21 cellular contexts compared by ENCODE assay signal in genomic region chr6:72826744-72827438, GRCh38.
DNase-seq lines count a peak whose midpoint lies in the region; ATAC-seq, FAIRE-seq and TF ChIP-seq lines count a peak whose summit lies in the region.
"Had no signal": no experiment of that assay in that cellular context is flagged by ENCODE, and none has a peak within 500 bp of the region (broad histone marks: within the 10 kb centered on the region; RNA-seq: fewer than 3 reads in every experiment).

No MANE protein-coding gene starts in this region.

- H3K4me3 ChIP-seq in ACC112 (ENCODE audit: low read depth, low read length) = 0 out of 2 replicates have a peak overlapping the region, but pooled peaks have one; percentile 12
- no peak overlapping the region for H3K4me3 ChIP-seq in astrocyte of the spinal cord (ENCODE audit: low read depth, low read length)
- H3K4me3 ChIP-seq: left lung had no signal

- TF ChIP-seq CTCF in astrocyte of the spinal cord (IDR thresholded peaks at IDR 0.05; ENCODE audit: low read depth, low read length) = no peak

- peak; percentile 77 for FAIRE-seq in HTR-8/SVneo (lab: Jason Lieb, UNC)
- FAIRE-seq: frontal cortex had no signal

- H3K27me3 ChIP-seq in ACC112 (ENCODE audit: insufficient read depth, low read length) = no peaks in the 10 kb centered on the region
- H3K27me3 ChIP-seq: left lung had no signal

- in situ Hi-C loops in astrocyte of the spinal cord (cut with HindIII; ENCODE audit: low sequenced_read_pairs) = no loop called here

- DNase-seq in HTR-8/SVneo (ENCODE audit: insufficient read length, low spot score) (no peak), astrocyte of the spinal cord (ENCODE audit: low read depth, low spot score) (peak; percentile 63), foreskin melanocyte (peak; percentile 67), HuH-7.5 (ENCODE audit: low spot score) (no peak)
- DNase-seq in activated CD4-positive, alpha-beta T cell treated with anti-CD3 and anti-CD28 coated beads for 48 hours = no peak
- DNase-seq: activated CD8-positive, alpha-beta memory T cell treated with anti-CD3 and anti-CD28 coated beads for 24 hours; aorta; CD4-positive, alpha-beta T cell; DMS79 treated with DMSO at 0.1 percent for 48 hours; Karpas-422; left lung; NCI-H1436; posterior cingulate gyrus; stimulated activated CD4-positive, alpha-beta T cell treated with anti-CD3 and anti-CD28 coated beads, Interleukin-12 subunit alpha, Interleukin-12 subunit beta, amount 100 ng/mL, for 4 hours; T-cell had no signal

- H2AFZ ChIP-seq in ACC112 (ENCODE audit: low read length, unreplicated experiment) = no peak overlapping the region

- no peaks in the 10 kb centered on the region for H3K36me3 ChIP-seq in ACC112 (ENCODE audit: insufficient read depth, low read length)
- H3K36me3 ChIP-seq: left lung had no signal

- H3K4me1 ChIP-seq in ACC112 (ENCODE audit: control insufficient read depth, insufficient read depth, low read length, unreplicated experiment) = peaks cover 38% of the 10 kb centered on the region
- H3K4me1 ChIP-seq: left lung had no signal

- H3K79me2 ChIP-seq in ACC112 (ENCODE audit: control insufficient read depth, insufficient read depth, low read length, unreplicated experiment) = no peaks in the 10 kb centered on the region

- ATAC-seq in GM21723 (IDR thresholded peaks at IDR 0.05; ENCODE audit: unreplicated experiment) = no peak
- ATAC-seq in HG03469 (IDR thresholded peaks at IDR 0.05; ENCODE audit: unreplicated experiment) = no peak
- ATAC-seq: left lung; stimulated activated memory B cell treated with anti-CD40 and anti-IgM and Interleukin-4, amounts not matched to agents 10 μg/mL and 1 μg/mL and 100 μg/mL, for 72 hours; T-cell; WTC11 had no signal

- H3K27ac ChIP-seq in ACC112 (ENCODE audit: low read depth, low read length) = peak overlapping the region; percentile 90
- H3K27ac ChIP-seq: left lung had no signal

Comparison
In these comparisons a context has a peak if more than half of its experiments do, and no peak if none do; other contexts are left out.
1. DNase-seq: peak in astrocyte of the spinal cord (single experiment) and foreskin melanocyte (single experiment); none in HTR-8/SVneo (single experiment), activated CD4-positive, alpha-beta T cell treated with anti-CD3 and anti-CD28 coated beads for 48 hours (single experiment) and HuH-7.5 (single experiment).